In genomic region chr18:10134204-10134603, GRCh38 we compare ENCODE assay signal across 15 cellular contexts.
DNase-seq lines count a peak whose midpoint lies in the region; ATAC-seq and TF ChIP-seq lines count a peak whose summit lies in the region.
"Had no signal": no experiment of that assay in that cellular context is flagged by ENCODE, and none has a peak within 500 bp of the region (broad histone marks: within the 10 kb centered on the region; RNA-seq: fewer than 3 reads in every experiment).

No MANE protein-coding gene starts in this region.

- no peak overlapping the region for H3K27ac Mint-ChIP-seq in T-helper 17 cell
- peak overlapping the region; percentile 67 for H3K27ac Mint-ChIP-seq in mesothelial cell of epicardium
- no peak overlapping the region for H3K27ac Mint-ChIP-seq in osteocyte (ENCODE audit: unreplicated experiment)
- H3K27ac Mint-ChIP-seq: CD4-positive, alpha-beta memory T cell had no signal

- H3K9me3 Mint-ChIP-seq in mesothelial cell of epicardium (no peaks in the 10 kb centered on the region), osteocyte (ENCODE audit: unreplicated experiment) (no peaks in the 10 kb centered on the region)
- H3K9me3 Mint-ChIP-seq: CD4-positive, alpha-beta memory T cell had no signal

- no peaks in the 10 kb centered on the region for H3K36me3 Mint-ChIP-seq in T-helper 17 cell (ENCODE audit: low read depth)
- H3K36me3 Mint-ChIP-seq in mesothelial cell of epicardium: no peaks in the 10 kb centered on the region
- no peaks in the 10 kb centered on the region for H3K36me3 Mint-ChIP-seq in osteocyte (ENCODE audit: unreplicated experiment)
- H3K36me3 Mint-ChIP-seq: CD4-positive, alpha-beta memory T cell had no signal

- H3K4me3 ChIP-seq in HEK293 (ENCODE audit: low read depth, low read length): no peak overlapping the region
- H3K4me3 ChIP-seq: BLaER1 had no signal

- CTCF ChIA-PET in HEK293 (lab: Yijun Ruan, JAX): no interaction called here

- H3K9me3 ChIP-seq in HEK293 (ENCODE audit: control insufficient read depth, insufficient read depth, low read depth, low read length) (no peaks in the 10 kb centered on the region), T-helper 17 cell (ENCODE audit: control insufficient read depth, low read length, poor library complexity, severe bottlenecking) (no peaks in the 10 kb centered on the region)

- DNase-seq in T-helper 17 cell (no peak), mesothelial cell of epicardium (ENCODE audit: low spot score in 2 of 2, unreplicated experiment in 2 of 2) (no peak), osteocyte (ENCODE audit: extremely low spot score, unreplicated experiment) (peak; percentile 59), NCI-H2196 (lab: John Stamatoyannopoulos, UW; ENCODE audit: unreplicated experiment) (no peak), NCI-H526 treated with DMSO at 0.1 percent for 48 hours (lab: John Stamatoyannopoulos, UW) (no peak), kidney tubule cell (ENCODE audit: low spot score) (no peak)
- DNase-seq: 8988T; CD4-positive, alpha-beta memory T cell; DMS153; DMS79; GDM1; H9 had no signal

- H3K4me1 ChIP-seq in HEK293 (ENCODE audit: control insufficient read depth, insufficient read depth, low read length): peaks cover 9% of the 10 kb centered on the region
- H3K4me1 ChIP-seq: BLaER1 had no signal

- no peak for ATAC-seq in T-helper 17 cell

- TF ChIP-seq CTCF in HEK293 (tag by site-specific recombination; IDR thresholded peaks at IDR 0.05): no peak
- TF ChIP-seq CTCF in mesothelial cell of epicardium (IDR thresholded peaks at IDR 0.05; ENCODE audit: unreplicated experiment): no peak
- no peak for TF ChIP-seq CTCF in osteocyte (IDR thresholded peaks at IDR 0.05)

- peaks cover 45% of the 10 kb centered on the region for H3K27me3 Mint-ChIP-seq in T-helper 17 cell
- no peaks in the 10 kb centered on the region for H3K27me3 Mint-ChIP-seq in mesothelial cell of epicardium (ENCODE audit: low read depth)
- H3K27me3 Mint-ChIP-seq in osteocyte (ENCODE audit: unreplicated experiment): no peaks in the 10 kb centered on the region

- POLR2A ChIA-PET in HEK293 (lab: Yijun Ruan, JAX): no interaction called here

- H3K27ac ChIP-seq in HEK293 (ENCODE audit: extremely low read depth, low read depth, low read length): no peak overlapping the region
- H3K27ac ChIP-seq: BLaER1 had no signal

- H3K4me1 Mint-ChIP-seq in T-helper 17 cell (no peaks in the 10 kb centered on the region), mesothelial cell of epicardium (peaks cover 49% of the 10 kb centered on the region), osteocyte (ENCODE audit: unreplicated experiment) (peaks cover 37% of the 10 kb centered on the region)
- H3K4me1 Mint-ChIP-seq: CD4-positive, alpha-beta memory T cell had no signal

- H3K4me3 Mint-ChIP-seq in T-helper 17 cell: peak overlapping the region; percentile 12
- H3K4me3 Mint-ChIP-seq in mesothelial cell of epicardium: no peak overlapping the region
- no peak overlapping the region for H3K4me3 Mint-ChIP-seq in osteocyte (ENCODE audit: unreplicated experiment)
- H3K4me3 Mint-ChIP-seq: CD14-positive monocyte; CD4-positive, alpha-beta memory T cell; H9 had no signal

- H3K36me3 ChIP-seq in HEK293 (ENCODE audit: control insufficient read depth in 2 of 2, insufficient read depth in 1 of 2, low read length in 2 of 2): no peaks in the 10 kb centered on the region
- H3K36me3 ChIP-seq: BLaER1 had no signal

TF ChIP-seq in HEK293, 187 proteins besides CTCF, POLR2A, EP300 and RAD21:
- TF ChIP-seq YY1 (tag by site-specific recombination; IDR thresholded peaks at IDR 0.05) (no peak), KLF9 (tag by site-specific recombination; IDR thresholded peaks at IDR 0.05; ENCODE audit: low read depth) (0 out of 2 replicates have a peak, but pooled peaks have one; percentile 20), AEBP2 (tag by site-specific recombination; IDR thresholded peaks at IDR 0.05; ENCODE audit: borderline replicate concordance) (no peak), ZNF571 (tag by site-specific recombination; IDR thresholded peaks at IDR 0.05) (no peak), OVOL3 (tag by site-specific recombination; IDR thresholded peaks at IDR 0.05) (no peak)
